In the genomic region with DNA sequence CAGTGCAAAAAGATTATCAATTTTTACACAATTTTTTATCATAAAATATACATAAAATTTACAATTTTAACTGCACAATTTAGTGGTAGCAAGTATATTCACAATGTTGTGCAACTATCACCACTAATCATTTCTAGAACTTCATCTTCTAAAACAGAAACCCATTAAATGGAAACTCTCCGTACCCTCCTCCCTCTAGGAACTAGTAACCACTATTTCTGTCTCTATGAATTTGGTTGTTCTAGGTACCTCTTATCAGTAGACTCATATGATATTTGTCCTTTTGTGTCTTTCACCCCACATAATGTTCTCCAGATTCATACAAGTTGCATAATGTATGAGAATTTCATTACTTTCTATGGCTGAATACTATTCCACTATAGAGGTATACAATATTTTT, we compare ENCODE assay signal across 19 cellular contexts.
"Had no signal": no experiment of that assay in that cellular context is flagged by ENCODE, and none has a peak within 500 bp of the region (broad histone marks: within the 10 kb centered on the region; RNA-seq: fewer than 3 reads in every experiment).

No MANE protein-coding gene starts in this region.

- H3K9me3 ChIP-seq: SK-N-SH had no signal

- H3K27ac ChIP-seq: RWPE1 had no signal

- DNase-seq: KBM-7, NCI-H1092, NCI-H1105 treated with DMSO at 0.1 percent for 48 hours, NCI-H1417 treated with DMSO at 0.1 percent for 48 hours, NCI-H146, NCI-H1694 treated with DMSO at 0.1 percent for 48 hours, NCI-H1930, NCI-H2081, NCI-H2107, NCI-H226, NCI-H446, NCI-H510A, NCI-H524 treated with DMSO at 0.1 percent for 48 hours, NCI-H69, NCI-H774, SHP77, SK-N-SH, SW 1271 had no signal
